Comparison of ENCODE assay signal across 20 cellular contexts in genomic region chr3:3615533-3615932, GRCh38.
"Had no signal": no experiment of that assay in that cellular context is flagged by ENCODE, and none has a peak within 500 bp of the region (broad histone marks: within the 10 kb centered on the region; RNA-seq: fewer than 3 reads in every experiment).

No MANE protein-coding gene starts in this region.

- H3K27ac ChIP-seq: left ventricle myocardium inferior, neutrophil had no signal

- H3K9me3 Mint-ChIP-seq: activated B cell treated with CpG ODN at 0.5 μM for 24 hours; activated T-cell treated with anti-CD3 and anti-CD28 coated beads, Interleukin-2, amount 50 U/mL, for 72 hours; type B pancreatic cell had no signal

- H3K9me3 ChIP-seq: left ventricle myocardium inferior, neutrophil had no signal

- H3K4me1 ChIP-seq: left ventricle myocardium inferior had no signal

- H3K36me3 ChIP-seq: left ventricle myocardium inferior, neutrophil had no signal

- ATAC-seq: activated CD8-positive, alpha-beta T cell treated with anti-CD3 and anti-CD28 coated beads, Interleukin-2, amount 10 ng/mL, durations not matched to agents 7 days and 5 days; activated naive CD4-positive, alpha-beta T cell treated with anti-CD3 and anti-CD28 coated beads, Interleukin-2, amount 50 U/mL, for 72 hours; activated T-cell treated with anti-CD3 and anti-CD28 coated beads, Interleukin-2, amount 50 U/mL, for 72 hours; natural killer cell; stimulated activated effector memory CD8-positive, alpha-beta T cell treated with anti-CD3 and anti-CD28 coated beads, Interleukin-12 subunit alpha, Interleukin-12 subunit beta, amount 100 ng/mL, for 72 hours had no signal

- DNase-seq: activated B cell treated with CpG ODN at 0.5 μM for 24 hours; activated CD4-positive, alpha-beta T cell treated with anti-CD3 and anti-CD28 coated beads for 48 hours; activated CD8-positive, alpha-beta memory T cell treated with anti-CD3 and anti-CD28 coated beads, Interleukin-2, amount 50 U/mL, for 4 hours; activated CD8-positive, alpha-beta T cell treated with anti-CD3 and anti-CD28 coated beads, Interleukin-2, amount 10 ng/mL, durations not matched to agents 7 days and 5 days; activated gamma-delta T cell; activated T-cell treated with anti-CD3 and anti-CD28 coated beads, Interleukin-2, amount 50 U/mL, for 72 hours; effector CD8-positive, alpha-beta T cell; foreskin fibroblast; left ventricle myocardium inferior; mesendoderm; natural killer cell; retina had no signal

- H3K4me1 Mint-ChIP-seq: activated B cell treated with CpG ODN at 0.5 μM for 24 hours; brain; natural killer cell; stimulated activated effector memory CD8-positive, alpha-beta T cell treated with anti-CD3 and anti-CD28 coated beads, Interleukin-12 subunit alpha, Interleukin-12 subunit beta, amount 100 ng/mL, for 72 hours had no signal

- H3K36me3 Mint-ChIP-seq: activated naive CD4-positive, alpha-beta T cell treated with anti-CD3 and anti-CD28 coated beads, Interleukin-2, amount 50 U/mL, for 72 hours; brain; natural killer cell; stimulated activated effector memory CD8-positive, alpha-beta T cell treated with anti-CD3 and anti-CD28 coated beads, Interleukin-12 subunit alpha, Interleukin-12 subunit beta, amount 100 ng/mL, for 72 hours; type B pancreatic cell had no signal

- H3K4me3 ChIP-seq: left ventricle myocardium inferior had no signal

- H3K4me3 Mint-ChIP-seq: activated B cell treated with CpG ODN at 0.5 μM for 24 hours; activated CD8-positive, alpha-beta T cell treated with anti-CD3 and anti-CD28 coated beads, Interleukin-2, amount 10 ng/mL, durations not matched to agents 7 days and 5 days; activated T-cell treated with anti-CD3 and anti-CD28 coated beads, Interleukin-2, amount 50 U/mL, for 72 hours; brain; natural killer cell; stimulated activated effector memory CD8-positive, alpha-beta T cell treated with anti-CD3 and anti-CD28 coated beads, Interleukin-12 subunit alpha, Interleukin-12 subunit beta, amount 100 ng/mL, for 72 hours; type B pancreatic cell had no signal

- H3K27me3 ChIP-seq: neutrophil had no signal

- H3K27ac Mint-ChIP-seq: activated B cell treated with CpG ODN at 0.5 μM for 24 hours; activated CD8-positive, alpha-beta T cell treated with anti-CD3 and anti-CD28 coated beads, Interleukin-2, amount 10 ng/mL, durations not matched to agents 7 days and 5 days; activated naive CD4-positive, alpha-beta T cell treated with anti-CD3 and anti-CD28 coated beads, Interleukin-2, amount 50 U/mL, for 72 hours; activated T-cell treated with anti-CD3 and anti-CD28 coated beads, Interleukin-2, amount 50 U/mL, for 72 hours; brain; natural killer cell; stimulated activated effector memory CD8-positive, alpha-beta T cell treated with anti-CD3 and anti-CD28 coated beads, Interleukin-12 subunit alpha, Interleukin-12 subunit beta, amount 100 ng/mL, for 72 hours; type B pancreatic cell had no signal

- FAIRE-seq: endothelial cell of umbilical vein, islet of Langerhans, TTC549 had no signal

- H3K27me3 Mint-ChIP-seq: brain, type B pancreatic cell had no signal
